In genomic region chr18:76558881-76559667, GRCh38 we compare ENCODE assay signal across 12 cellular contexts.
DNase-seq lines count a peak whose midpoint lies in the region; ATAC-seq and TF ChIP-seq lines count a peak whose summit lies in the region.
"Had no signal": no experiment of that assay in that cellular context is flagged by ENCODE, and none has a peak within 500 bp of the region (broad histone marks: within the 10 kb centered on the region; RNA-seq: fewer than 3 reads in every experiment).

No MANE protein-coding gene starts in this region.

- H3K36me3 Mint-ChIP-seq in MCF 10A (ENCODE audit: insufficient read depth, unreplicated experiment), result no peaks in the 10 kb centered on the region
- H3K36me3 Mint-ChIP-seq: activated naive CD4-positive, alpha-beta T cell treated with anti-CD3 and anti-CD28 coated beads, Interleukin-2, amount 50 U/mL, for 72 hours had no signal

- in situ Hi-C loops in KBM-7 (cut with MboI; ENCODE audit: low pct_unique_long_range_greater_than_20kb, low sequenced_read_pairs), result no loop called here

- no TSS peak for BruUV-seq in MCF 10A (replicated peaks; lab: Mats Ljungman, UMichigan)

- TF ChIP-seq CTCF in MCF 10A (IDR thresholded peaks at IDR 0.05; ENCODE audit: unreplicated experiment), result no peak

- no peaks in the 10 kb centered on the region for H3K27me3 Mint-ChIP-seq in MCF 10A (ENCODE audit: insufficient read depth, unreplicated experiment)

- ATAC-seq in GM18907 (IDR thresholded peaks at IDR 0.05; ENCODE audit: unreplicated experiment) (no peak), GM18519 (IDR thresholded peaks at IDR 0.05; ENCODE audit: low FRiP score, unreplicated experiment) (no peak)
- ATAC-seq: activated naive CD4-positive, alpha-beta T cell treated with anti-CD3 and anti-CD28 coated beads, Interleukin-2, amount 50 U/mL, for 72 hours had no signal

- H3K9me3 Mint-ChIP-seq in MCF 10A (ENCODE audit: unreplicated experiment), result no peaks in the 10 kb centered on the region
- H3K9me3 Mint-ChIP-seq: activated naive CD4-positive, alpha-beta T cell treated with anti-CD3 and anti-CD28 coated beads, Interleukin-2, amount 50 U/mL, for 72 hours had no signal

- DNase-seq in CD1c-positive myeloid dendritic cell (ENCODE audit: extremely low spot score), result peak; percentile 45
- peak; percentile 60 for DNase-seq in KBM-7
- peak; percentile 56 for DNase-seq in MCF 10A (ENCODE audit: unreplicated experiment)
- DNase-seq in kidney tubule cell (ENCODE audit: low spot score), result peak; percentile 97
- no peak for DNase-seq in stimulated activated CD8-positive, alpha-beta memory T cell treated with anti-CD3 and anti-CD28 coated beads, Interleukin-4, amount 100 ng/mL, for 48 hours
- no peak for DNase-seq in cerebellar cortex (ENCODE audit: low spot score)
- DNase-seq: ACHN; glutamatergic neuron; stimulated activated CD4-positive, alpha-beta T cell treated with anti-CD3 and anti-CD28 coated beads, Interleukin-12 subunit alpha, Interleukin-12 subunit beta, amount 100 ng/mL, for 4 hours had no signal

- peak overlapping the region; percentile 16 for H3K4me3 Mint-ChIP-seq in MCF 10A (ENCODE audit: unreplicated experiment)

- peak overlapping the region; percentile 28 for H3K27ac Mint-ChIP-seq in MCF 10A (ENCODE audit: low read depth, unreplicated experiment)
- H3K27ac Mint-ChIP-seq: activated naive CD4-positive, alpha-beta T cell treated with anti-CD3 and anti-CD28 coated beads, Interleukin-2, amount 50 U/mL, for 72 hours had no signal

- intact Hi-C loops in MCF 10A (cut with micrococcal nuclease), result no loop called here

- CTCF ChIA-PET in MCF 10A (lab: Yijun Ruan, JAX), result interaction anchor here (0.5 to 1.0 kb wide), 3 partner anchors 12 to 154 kb away, joined by 3 read pairs; no protein-coding TSS in a partner anchor

- POLR2A ChIA-PET in MCF 10A (lab: Yijun Ruan, JAX), result interaction anchor here (0.8 to 2.4 kb wide), 5 partner anchors 8 to 128 kb away, joined by 3 to 9 read pairs (median 4); no protein-coding TSS in a partner anchor

- peaks cover 27% of the 10 kb centered on the region for H3K4me1 Mint-ChIP-seq in MCF 10A (ENCODE audit: insufficient read depth, unreplicated experiment)

Comparison
In these comparisons a context has a peak if more than half of its experiments do, and no peak if none do; other contexts are left out.
1. DNase-seq: peak in CD1c-positive myeloid dendritic cell (single experiment), KBM-7 (single experiment), MCF 10A (single experiment) and kidney tubule cell (single experiment); none in stimulated activated CD8-positive, alpha-beta memory T cell treated with anti-CD3 and anti-CD28 coated beads, Interleukin-4, amount 100 ng/mL, for 48 hours (single experiment) and cerebellar cortex (single experiment).